2 cellular contexts compared by ENCODE assay signal in genomic region chr5:103569313-103570060, GRCh38.
TF ChIP-seq lines count a peak whose summit lies in the region.

No MANE protein-coding gene starts in this region.

TF ChIP-seq in A549, 52 proteins besides CTCF, POLR2A, EP300 and RAD21:
- TF ChIP-seq GATA3 (IDR thresholded peaks at IDR 0.05; ENCODE audit: borderline replicate concordance) = no peak
- TF ChIP-seq CHD4 (IDR thresholded peaks at IDR 0.05; ENCODE audit: borderline replicate concordance) = no peak
- TF ChIP-seq HDAC2 (IDR thresholded peaks at IDR 0.05) = no peak
- no peak for TF ChIP-seq ZC3H11A (IDR thresholded peaks at IDR 0.05)
- no peak for TF ChIP-seq RCOR1 (IDR thresholded peaks at IDR 0.05; ENCODE audit: low read depth, low read length)
- TF ChIP-seq ELK1 (IDR thresholded peaks at IDR 0.05; ENCODE audit: low read depth, low read length) = no peak
- no peak for TF ChIP-seq JUNB (IDR thresholded peaks at IDR 0.05)

TF ChIP-seq in IMR-90, 13 proteins besides CTCF, POLR2A, EP300 and RAD21:
- TF ChIP-seq BHLHE40 (IDR thresholded peaks at IDR 0.05; ENCODE audit: low read depth, low read length) (no peak), RFX5 (IDR thresholded peaks at IDR 0.05; ENCODE audit: low read depth, low read length) (no peak), MAFK (IDR thresholded peaks at IDR 0.05; ENCODE audit: low read depth, low read length) (no peak), MXI1 (IDR thresholded peaks at IDR 0.05; ENCODE audit: borderline replicate concordance, low read depth, low read length) (no peak), FOS (IDR thresholded peaks at IDR 0.05; ENCODE audit: low read depth, low read length) (no peak)
